Comparison of ENCODE assay signal across 1 cellular context in the genomic region with DNA sequence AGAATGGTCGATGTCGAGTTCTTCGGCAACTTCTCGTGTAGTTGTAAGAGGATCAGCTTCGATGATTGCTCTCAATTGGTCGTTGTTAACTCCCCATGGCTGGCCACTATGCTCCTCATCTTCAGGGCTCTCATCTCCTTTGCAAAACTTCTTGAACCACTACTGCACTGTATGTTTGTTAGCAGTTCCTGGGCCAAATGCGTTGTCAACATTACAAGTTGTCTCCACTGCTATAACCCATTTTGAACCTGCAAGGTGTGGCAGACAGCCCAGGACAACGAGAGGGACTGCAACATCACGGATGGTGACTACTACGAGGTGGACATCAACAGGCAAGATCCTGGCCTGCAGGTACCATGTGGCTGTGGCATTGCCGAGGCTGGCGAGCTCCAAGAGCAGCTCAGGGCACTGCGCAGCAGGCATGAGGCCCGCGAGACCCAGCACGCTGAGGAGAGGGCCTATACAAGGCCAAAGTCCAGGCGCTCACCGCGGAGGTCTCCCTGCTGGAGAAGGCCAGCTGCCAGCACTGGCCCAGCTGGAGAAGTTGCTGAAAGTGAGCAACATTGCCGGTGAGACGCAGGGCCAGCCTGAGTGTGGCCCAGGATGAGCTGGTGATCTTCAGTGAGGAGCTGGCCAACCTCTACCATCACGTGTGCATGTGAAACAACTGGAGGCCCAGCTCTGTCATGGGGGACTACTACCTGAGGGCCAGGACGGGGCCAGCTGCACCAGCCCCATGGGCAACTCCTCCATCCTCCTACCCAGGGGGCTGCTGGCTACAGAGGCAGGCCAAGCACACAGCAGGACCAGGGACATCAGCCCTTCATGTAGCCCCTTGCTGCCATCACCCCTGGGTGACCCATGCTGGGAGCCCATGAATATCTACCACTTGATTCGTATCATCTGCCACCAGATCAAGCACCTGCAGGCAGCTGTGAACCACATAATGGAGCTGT.
TF ChIP-seq lines count a peak whose summit lies in the region.

No MANE protein-coding gene starts in this region.

TF ChIP-seq in HepG2, 621 proteins besides CTCF, POLR2A, EP300 and RAD21 (continued from another document and continues in another):
- TF ChIP-seq, protein P1, sequence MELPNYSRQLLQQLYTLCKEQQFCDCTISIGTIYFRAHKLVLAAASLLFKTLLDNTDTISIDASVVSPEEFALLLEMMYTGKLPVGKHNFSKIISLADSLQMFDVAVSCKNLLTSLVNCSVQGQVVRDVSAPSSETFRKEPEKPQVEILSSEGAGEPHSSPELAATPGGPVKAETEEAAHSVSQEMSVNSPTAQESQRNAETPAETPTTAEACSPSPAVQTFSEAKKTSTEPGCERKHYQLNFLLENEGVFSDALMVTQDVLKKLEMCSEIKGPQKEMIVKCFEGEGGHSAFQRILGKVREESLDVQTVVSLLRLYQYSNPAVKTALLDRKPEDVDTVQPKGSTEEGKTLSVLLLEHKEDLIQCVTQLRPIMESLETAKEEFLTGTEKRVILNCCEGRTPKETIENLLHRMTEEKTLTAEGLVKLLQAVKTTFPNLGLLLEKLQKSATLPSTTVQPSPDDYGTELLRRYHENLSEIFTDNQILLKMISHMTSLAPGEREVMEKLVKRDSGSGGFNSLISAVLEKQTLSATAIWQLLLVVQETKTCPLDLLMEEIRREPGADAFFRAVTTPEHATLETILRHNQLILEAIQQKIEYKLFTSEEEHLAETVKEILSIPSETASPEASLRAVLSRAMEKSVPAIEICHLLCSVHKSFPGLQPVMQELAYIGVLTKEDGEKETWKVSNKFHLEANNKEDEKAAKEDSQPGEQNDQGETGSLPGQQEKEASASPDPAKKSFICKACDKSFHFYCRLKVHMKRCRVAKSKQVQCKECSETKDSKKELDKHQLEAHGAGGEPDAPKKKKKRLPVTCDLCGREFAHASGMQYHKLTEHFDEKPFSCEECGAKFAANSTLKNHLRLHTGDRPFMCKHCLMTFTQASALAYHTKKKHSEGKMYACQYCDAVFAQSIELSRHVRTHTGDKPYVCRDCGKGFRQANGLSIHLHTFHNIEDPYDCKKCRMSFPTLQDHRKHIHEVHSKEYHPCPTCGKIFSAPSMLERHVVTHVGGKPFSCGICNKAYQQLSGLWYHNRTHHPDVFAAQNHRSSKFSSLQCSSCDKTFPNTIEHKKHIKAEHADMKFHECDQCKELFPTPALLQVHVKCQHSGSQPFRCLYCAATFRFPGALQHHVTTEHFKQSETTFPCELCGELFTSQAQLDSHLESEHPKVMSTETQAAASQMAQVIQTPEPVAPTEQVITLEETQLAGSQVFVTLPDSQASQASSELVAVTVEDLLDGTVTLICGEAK (IDR thresholded peaks at IDR 0.05) = no peak
- TF ChIP-seq, protein P1 (CRISPR knock-in tag; IDR thresholded peaks at IDR 0.05) = peak; percentile 91
- TF ChIP-seq, protein P2, sequence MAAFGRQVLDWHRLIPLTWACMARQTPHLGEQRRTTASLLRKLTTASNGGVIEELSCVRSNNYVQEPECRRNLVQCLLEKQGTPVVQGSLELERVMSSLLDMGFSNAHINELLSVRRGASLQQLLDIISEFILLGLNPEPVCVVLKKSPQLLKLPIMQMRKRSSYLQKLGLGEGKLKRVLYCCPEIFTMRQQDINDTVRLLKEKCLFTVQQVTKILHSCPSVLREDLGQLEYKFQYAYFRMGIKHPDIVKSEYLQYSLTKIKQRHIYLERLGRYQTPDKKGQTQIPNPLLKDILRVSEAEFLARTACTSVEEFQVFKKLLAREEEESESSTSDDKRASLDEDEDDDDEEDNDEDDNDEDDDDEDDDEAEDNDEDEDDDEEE (CRISPR knock-in tag; IDR thresholded peaks at IDR 0.05) = no peak
- TF ChIP-seq MAFG (CRISPR knock-in tag; IDR thresholded peaks at IDR 0.05) (no peak), CREM (IDR thresholded peaks at IDR 0.05) (no peak), CREM (CRISPR knock-in tag; IDR thresholded peaks at IDR 0.05) (no peak), FOXA3 (CRISPR knock-in tag; IDR thresholded peaks at IDR 0.05) (peak; percentile 55), FOXM1 (CRISPR knock-in tag; IDR thresholded peaks at IDR 0.05) (no peak), ZNF724P (CRISPR knock-in tag; IDR thresholded peaks at IDR 0.05; ENCODE audit: borderline replicate concordance) (peak; percentile 97), HOXA9 (CRISPR knock-in tag; IDR thresholded peaks at IDR 0.05; ENCODE audit: borderline replicate concordance) (no peak), HMGA1 (CRISPR knock-in tag; conservative IDR thresholded peaks at IDR 0.05) (no peak), SKI (IDR thresholded peaks at IDR 0.05; ENCODE audit: partially characterized antibody) (no peak), DNMT1 (CRISPR knock-in tag; IDR thresholded peaks at IDR 0.05) (no peak), HNRNPH1 (optimal IDR thresholded peaks at IDR 0.05; ENCODE audit: low read depth, low read length) (no peak), ETV5 (CRISPR knock-in tag; IDR thresholded peaks at IDR 0.05; ENCODE audit: borderline replicate concordance) (no peak; the same call in 1 of the 2 replicates)
- TF ChIP-seq, protein P3, sequence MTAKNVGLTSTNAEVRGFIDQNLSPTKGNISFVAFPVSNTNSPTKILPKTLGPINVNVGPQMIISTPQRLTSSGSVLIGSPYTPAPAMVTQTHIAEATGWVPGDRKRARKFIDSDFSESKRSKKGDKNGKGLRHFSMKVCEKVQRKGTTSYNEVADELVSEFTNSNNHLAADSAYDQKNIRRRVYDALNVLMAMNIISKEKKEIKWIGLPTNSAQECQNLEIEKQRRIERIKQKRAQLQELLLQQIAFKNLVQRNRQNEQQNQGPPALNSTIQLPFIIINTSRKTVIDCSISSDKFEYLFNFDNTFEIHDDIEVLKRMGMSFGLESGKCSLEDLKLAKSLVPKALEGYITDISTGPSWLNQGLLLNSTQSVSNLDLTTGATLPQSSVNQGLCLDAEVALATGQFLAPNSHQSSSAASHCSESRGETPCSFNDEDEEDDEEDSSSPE (CRISPR knock-in tag; IDR thresholded peaks at IDR 0.05) = no peak
- TF ChIP-seq, protein P4, sequence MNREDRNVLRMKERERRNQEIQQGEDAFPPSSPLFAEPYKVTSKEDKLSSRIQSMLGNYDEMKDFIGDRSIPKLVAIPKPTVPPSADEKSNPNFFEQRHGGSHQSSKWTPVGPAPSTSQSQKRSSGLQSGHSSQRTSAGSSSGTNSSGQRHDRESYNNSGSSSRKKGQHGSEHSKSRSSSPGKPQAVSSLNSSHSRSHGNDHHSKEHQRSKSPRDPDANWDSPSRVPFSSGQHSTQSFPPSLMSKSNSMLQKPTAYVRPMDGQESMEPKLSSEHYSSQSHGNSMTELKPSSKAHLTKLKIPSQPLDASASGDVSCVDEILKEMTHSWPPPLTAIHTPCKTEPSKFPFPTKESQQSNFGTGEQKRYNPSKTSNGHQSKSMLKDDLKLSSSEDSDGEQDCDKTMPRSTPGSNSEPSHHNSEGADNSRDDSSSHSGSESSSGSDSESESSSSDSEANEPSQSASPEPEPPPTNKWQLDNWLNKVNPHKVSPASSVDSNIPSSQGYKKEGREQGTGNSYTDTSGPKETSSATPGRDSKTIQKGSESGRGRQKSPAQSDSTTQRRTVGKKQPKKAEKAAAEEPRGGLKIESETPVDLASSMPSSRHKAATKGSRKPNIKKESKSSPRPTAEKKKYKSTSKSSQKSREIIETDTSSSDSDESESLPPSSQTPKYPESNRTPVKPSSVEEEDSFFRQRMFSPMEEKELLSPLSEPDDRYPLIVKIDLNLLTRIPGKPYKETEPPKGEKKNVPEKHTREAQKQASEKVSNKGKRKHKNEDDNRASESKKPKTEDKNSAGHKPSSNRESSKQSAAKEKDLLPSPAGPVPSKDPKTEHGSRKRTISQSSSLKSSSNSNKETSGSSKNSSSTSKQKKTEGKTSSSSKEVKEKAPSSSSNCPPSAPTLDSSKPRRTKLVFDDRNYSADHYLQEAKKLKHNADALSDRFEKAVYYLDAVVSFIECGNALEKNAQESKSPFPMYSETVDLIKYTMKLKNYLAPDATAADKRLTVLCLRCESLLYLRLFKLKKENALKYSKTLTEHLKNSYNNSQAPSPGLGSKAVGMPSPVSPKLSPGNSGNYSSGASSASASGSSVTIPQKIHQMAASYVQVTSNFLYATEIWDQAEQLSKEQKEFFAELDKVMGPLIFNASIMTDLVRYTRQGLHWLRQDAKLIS (CRISPR knock-in tag; IDR thresholded peaks at IDR 0.05) = no peak
- TF ChIP-seq, protein P5, sequence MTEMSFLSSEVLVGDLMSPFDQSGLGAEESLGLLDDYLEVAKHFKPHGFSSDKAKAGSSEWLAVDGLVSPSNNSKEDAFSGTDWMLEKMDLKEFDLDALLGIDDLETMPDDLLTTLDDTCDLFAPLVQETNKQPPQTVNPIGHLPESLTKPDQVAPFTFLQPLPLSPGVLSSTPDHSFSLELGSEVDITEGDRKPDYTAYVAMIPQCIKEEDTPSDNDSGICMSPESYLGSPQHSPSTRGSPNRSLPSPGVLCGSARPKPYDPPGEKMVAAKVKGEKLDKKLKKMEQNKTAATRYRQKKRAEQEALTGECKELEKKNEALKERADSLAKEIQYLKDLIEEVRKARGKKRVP (CRISPR knock-in tag; IDR thresholded peaks at IDR 0.05) = no peak
- TF ChIP-seq, protein P6, sequence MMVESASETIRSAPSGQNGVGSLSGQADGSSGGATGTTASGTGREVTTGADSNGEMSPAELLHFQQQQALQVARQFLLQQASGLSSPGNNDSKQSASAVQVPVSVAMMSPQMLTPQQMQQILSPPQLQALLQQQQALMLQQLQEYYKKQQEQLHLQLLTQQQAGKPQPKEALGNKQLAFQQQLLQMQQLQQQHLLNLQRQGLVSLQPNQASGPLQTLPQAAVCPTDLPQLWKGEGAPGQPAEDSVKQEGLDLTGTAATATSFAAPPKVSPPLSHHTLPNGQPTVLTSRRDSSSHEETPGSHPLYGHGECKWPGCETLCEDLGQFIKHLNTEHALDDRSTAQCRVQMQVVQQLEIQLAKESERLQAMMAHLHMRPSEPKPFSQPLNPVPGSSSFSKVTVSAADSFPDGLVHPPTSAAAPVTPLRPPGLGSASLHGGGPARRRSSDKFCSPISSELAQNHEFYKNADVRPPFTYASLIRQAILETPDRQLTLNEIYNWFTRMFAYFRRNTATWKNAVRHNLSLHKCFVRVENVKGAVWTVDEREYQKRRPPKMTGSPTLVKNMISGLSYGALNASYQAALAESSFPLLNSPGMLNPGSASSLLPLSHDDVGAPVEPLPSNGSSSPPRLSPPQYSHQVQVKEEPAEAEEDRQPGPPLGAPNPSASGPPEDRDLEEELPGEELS (CRISPR knock-in tag; IDR thresholded peaks at IDR 0.05) = no peak
- TF ChIP-seq, protein P7, sequence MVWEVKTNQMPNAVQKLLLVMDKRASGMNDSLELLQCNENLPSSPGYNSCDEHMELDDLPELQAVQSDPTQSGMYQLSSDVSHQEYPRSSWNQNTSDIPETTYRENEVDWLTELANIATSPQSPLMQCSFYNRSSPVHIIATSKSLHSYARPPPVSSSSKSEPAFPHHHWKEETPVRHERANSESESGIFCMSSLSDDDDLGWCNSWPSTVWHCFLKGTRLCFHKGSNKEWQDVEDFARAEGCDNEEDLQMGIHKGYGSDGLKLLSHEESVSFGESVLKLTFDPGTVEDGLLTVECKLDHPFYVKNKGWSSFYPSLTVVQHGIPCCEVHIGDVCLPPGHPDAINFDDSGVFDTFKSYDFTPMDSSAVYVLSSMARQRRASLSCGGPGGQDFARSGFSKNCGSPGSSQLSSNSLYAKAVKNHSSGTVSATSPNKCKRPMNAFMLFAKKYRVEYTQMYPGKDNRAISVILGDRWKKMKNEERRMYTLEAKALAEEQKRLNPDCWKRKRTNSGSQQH (CRISPR knock-in tag; IDR thresholded peaks at IDR 0.05; ENCODE audit: low read depth) = no peak
- TF ChIP-seq, protein P8, sequence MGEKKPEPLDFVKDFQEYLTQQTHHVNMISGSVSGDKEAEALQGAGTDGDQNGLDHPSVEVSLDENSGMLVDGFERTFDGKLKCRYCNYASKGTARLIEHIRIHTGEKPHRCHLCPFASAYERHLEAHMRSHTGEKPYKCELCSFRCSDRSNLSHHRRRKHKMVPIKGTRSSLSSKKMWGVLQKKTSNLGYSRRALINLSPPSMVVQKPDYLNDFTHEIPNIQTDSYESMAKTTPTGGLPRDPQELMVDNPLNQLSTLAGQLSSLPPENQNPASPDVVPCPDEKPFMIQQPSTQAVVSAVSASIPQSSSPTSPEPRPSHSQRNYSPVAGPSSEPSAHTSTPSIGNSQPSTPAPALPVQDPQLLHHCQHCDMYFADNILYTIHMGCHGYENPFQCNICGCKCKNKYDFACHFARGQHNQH (CRISPR knock-in tag; IDR thresholded peaks at IDR 0.05) = peak; percentile 60; the same call in 1 of the 2 replicates
- TF ChIP-seq, protein P9, sequence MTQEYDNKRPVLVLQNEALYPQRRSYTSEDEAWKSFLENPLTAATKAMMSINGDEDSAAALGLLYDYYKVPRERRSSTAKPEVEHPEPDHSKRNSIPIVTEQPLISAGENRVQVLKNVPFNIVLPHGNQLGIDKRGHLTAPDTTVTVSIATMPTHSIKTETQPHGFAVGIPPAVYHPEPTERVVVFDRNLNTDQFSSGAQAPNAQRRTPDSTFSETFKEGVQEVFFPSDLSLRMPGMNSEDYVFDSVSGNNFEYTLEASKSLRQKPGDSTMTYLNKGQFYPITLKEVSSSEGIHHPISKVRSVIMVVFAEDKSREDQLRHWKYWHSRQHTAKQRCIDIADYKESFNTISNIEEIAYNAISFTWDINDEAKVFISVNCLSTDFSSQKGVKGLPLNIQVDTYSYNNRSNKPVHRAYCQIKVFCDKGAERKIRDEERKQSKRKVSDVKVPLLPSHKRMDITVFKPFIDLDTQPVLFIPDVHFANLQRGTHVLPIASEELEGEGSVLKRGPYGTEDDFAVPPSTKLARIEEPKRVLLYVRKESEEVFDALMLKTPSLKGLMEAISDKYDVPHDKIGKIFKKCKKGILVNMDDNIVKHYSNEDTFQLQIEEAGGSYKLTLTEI (CRISPR knock-in tag; conservative IDR thresholded peaks at IDR 0.05) = no peak
